ENCODE assay signal across 28 cellular contexts in genomic region chr9:19901586-19901985, GRCh38.
"Had no signal": no experiment of that assay in that cellular context is flagged by ENCODE, and none has a peak within 500 bp of the region (broad histone marks: within the 10 kb centered on the region; RNA-seq: fewer than 3 reads in every experiment).

No MANE protein-coding gene starts in this region.

- DNase-seq: dorsolateral prefrontal cortex; effector CD4-positive, alpha-beta T cell; foreskin keratinocyte; heart left ventricle; hippocampal formation; left cardiac atrium; left lung; mesenchymal stem cell; mucosa of descending colon; naive B cell; stimulated activated CD4-positive, alpha-beta T cell treated with anti-CD3 and anti-CD28 coated beads, Interleukin-12 subunit alpha, Interleukin-12 subunit beta, amount 100 ng/mL, for 4 hours; stimulated activated CD4-positive, alpha-beta T cell treated with anti-CD3 and anti-CD28 coated beads, Interleukin-1b, Interleukin-23, amount 100 ng/mL, for 48 hours; stimulated activated CD4-positive, alpha-beta T cell treated with anti-CD3 and anti-CD28 coated beads, Interleukin-4, amount 100 ng/mL, for 1 hour; stimulated activated CD8-positive, alpha-beta memory T cell treated with anti-CD3 and anti-CD28 coated beads, Interleukin-4, amount 100 ng/mL, for 48 hours; stimulated activated naive CD4-positive, alpha-beta T cell; stimulated activated naive CD8-positive, alpha-beta T cell treated with anti-CD3 and anti-CD28 coated beads, Interleukin-15, amount 100 ng/mL, for 72 hours; transverse colon had no signal

- H3K9me3 Mint-ChIP-seq: mesothelial cell of epicardium, naive B cell, nephron, neural progenitor cell had no signal

- H3K36me3 ChIP-seq: gastroesophageal sphincter, heart left ventricle, left lung, neural progenitor cell, prostate gland, right atrium auricular region, suprapubic skin, transverse colon, vagina had no signal

- H3K9me3 ChIP-seq: gastroesophageal sphincter, heart left ventricle, left lung, mucosa of descending colon, prostate gland, right atrium auricular region, suprapubic skin, transverse colon, vagina had no signal

- ATAC-seq: esophagus mucosa; foreskin keratinocyte; gastroesophageal sphincter; heart left ventricle; left cardiac atrium; left lung; mucosa of descending colon; sciatic nerve; stimulated activated naive CD8-positive, alpha-beta T cell treated with anti-CD3 and anti-CD28 coated beads, Interleukin-15, amount 100 ng/mL, for 72 hours had no signal

- H3K27ac ChIP-seq: dorsolateral prefrontal cortex, foreskin keratinocyte, gastroesophageal sphincter, heart left ventricle, left lung, neural progenitor cell, prostate gland, right atrium auricular region, suprapubic skin, transverse colon, vagina had no signal

- H3K4me1 Mint-ChIP-seq: mesothelial cell of epicardium; naive B cell; nephron; neural progenitor cell; stimulated activated naive CD8-positive, alpha-beta T cell treated with anti-CD3 and anti-CD28 coated beads, Interleukin-15, amount 100 ng/mL, for 72 hours had no signal

- H3K36me3 Mint-ChIP-seq: mesothelial cell of epicardium, naive B cell, neural progenitor cell had no signal

- H3K4me1 ChIP-seq: foreskin keratinocyte, gastroesophageal sphincter, heart left ventricle, left lung, prostate gland, right atrium auricular region, suprapubic skin, transverse colon, vagina had no signal

- H3K4me3 Mint-ChIP-seq: mesothelial cell of epicardium; naive B cell; nephron; neural progenitor cell; stimulated activated naive CD8-positive, alpha-beta T cell treated with anti-CD3 and anti-CD28 coated beads, Interleukin-15, amount 100 ng/mL, for 72 hours had no signal

- H3K27ac Mint-ChIP-seq: mesothelial cell of epicardium, nephron, neural progenitor cell had no signal

- H3K4me3 ChIP-seq: dorsolateral prefrontal cortex, gastroesophageal sphincter, heart left ventricle, left lung, mucosa of descending colon, neural progenitor cell, prostate gland, right atrium auricular region, smooth muscle cell, suprapubic skin, transverse colon, vagina had no signal

- H3K27me3 ChIP-seq: dorsolateral prefrontal cortex, gastroesophageal sphincter, heart left ventricle, left lung, neural progenitor cell, right atrium auricular region, suprapubic skin, transverse colon, vagina had no signal
